Comparison of ENCODE assay signal across 1 cellular context in the genomic region with DNA sequence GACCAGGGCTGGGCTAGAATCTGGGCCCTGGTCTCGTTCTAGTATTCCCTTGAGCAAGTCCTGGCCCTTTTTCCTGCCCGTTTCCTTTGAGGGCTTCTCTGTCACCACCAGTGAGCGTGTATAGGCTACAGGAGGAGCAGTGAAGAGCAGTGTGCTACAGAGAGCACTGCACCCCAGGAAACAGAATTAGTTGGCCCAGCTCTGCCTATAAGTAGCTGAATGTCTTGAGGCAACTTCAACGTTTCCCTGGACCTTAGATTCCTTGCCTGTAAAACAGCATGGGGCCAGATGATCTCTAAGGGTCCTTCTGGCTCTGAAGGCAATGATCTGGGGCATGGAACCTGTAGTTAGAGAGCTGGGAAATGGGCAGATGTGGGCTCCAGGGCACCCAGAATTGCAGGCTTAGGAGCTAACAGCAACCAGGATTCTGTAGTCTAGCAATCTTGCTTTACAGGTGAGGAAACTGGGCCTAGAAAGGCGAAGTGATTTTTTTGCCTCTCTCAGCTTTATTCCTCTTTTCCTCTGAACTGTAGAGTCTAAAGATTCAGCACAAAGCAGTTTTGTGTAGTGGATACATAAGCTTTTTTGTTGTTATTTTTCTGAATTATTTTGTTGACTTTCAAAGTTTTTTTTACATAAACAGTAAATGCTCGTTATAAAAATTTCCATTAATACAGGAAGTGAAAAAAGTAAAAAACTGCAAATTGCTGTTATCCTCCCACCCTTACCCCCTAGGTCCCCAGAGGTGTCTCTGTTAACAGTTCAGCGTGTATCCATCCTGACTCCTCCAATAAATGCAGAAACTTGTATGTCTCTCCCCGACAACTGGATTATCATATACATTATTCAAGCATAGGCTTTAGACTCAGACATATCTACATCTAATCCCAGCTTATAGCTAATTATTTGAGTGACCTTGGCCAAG.
A peak's percentile ranks its signal among the peaks of the same experiment; 100 is the strongest.
TF ChIP-seq lines count a peak whose summit lies in the region.

No MANE protein-coding gene starts in this region.

TF ChIP-seq in HEK293, 187 proteins besides CTCF, POLR2A, EP300 and RAD21 (continued from another document):
- TF ChIP-seq, protein P1, sequence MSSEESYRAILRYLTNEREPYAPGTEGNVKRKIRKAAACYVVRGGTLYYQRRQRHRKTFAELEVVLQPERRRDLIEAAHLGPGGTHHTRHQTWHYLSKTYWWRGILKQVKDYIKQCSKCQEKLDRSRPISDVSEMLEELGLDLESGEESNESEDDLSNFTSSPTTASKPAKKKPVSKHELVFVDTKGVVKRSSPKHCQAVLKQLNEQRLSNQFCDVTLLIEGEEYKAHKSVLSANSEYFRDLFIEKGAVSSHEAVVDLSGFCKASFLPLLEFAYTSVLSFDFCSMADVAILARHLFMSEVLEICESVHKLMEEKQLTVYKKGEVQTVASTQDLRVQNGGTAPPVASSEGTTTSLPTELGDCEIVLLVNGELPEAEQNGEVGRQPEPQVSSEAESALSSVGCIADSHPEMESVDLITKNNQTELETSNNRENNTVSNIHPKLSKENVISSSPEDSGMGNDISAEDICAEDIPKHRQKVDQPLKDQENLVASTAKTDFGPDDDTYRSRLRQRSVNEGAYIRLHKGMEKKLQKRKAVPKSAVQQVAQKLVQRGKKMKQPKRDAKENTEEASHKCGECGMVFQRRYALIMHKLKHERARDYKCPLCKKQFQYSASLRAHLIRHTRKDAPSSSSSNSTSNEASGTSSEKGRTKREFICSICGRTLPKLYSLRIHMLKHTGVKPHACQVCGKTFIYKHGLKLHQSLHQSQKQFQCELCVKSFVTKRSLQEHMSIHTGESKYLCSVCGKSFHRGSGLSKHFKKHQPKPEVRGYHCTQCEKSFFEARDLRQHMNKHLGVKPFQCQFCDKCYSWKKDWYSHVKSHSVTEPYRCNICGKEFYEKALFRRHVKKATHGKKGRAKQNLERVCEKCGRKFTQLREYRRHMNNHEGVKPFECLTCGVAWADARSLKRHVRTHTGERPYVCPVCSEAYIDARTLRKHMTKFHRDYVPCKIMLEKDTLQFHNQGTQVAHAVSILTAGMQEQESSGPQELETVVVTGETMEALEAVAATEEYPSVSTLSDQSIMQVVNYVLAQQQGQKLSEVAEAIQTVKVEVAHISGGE (tag by site-specific recombination; conservative IDR thresholded peaks at IDR 0.05; ENCODE audit: low read depth), result 0 out of 2 replicates have a peak, but pooled peaks have one; percentile 14
- TF ChIP-seq SETDB1 (IDR thresholded peaks at IDR 0.05; ENCODE audit: insufficient read length, low read length), result no peak
TF ChIP-seq in HEK293: peak in this region for 2.
